Comparison of ENCODE assay signal across 8 cellular contexts in genomic region chr4:153790962-153791551, GRCh38. TPM values are rescaled to one million over a fixed set of nuclear protein-coding genes. Genes with fewer than 3 reads are reported as not detected.
A peak's percentile ranks its signal among the peaks of the same experiment; 100 is the strongest.
DNase-seq lines count a peak whose midpoint lies in the region; ATAC-seq lines count a peak whose summit lies in the region.

No MANE protein-coding gene starts in this region.

- peak overlapping the region; percentile 94 for H3K4me3 ChIP-seq in iPS-18a (ENCODE audit: low read length)

- H3K27me3 Mint-ChIP-seq in activated naive CD4-positive, alpha-beta T cell treated with anti-CD3 and anti-CD28 coated beads for 36 hours (ENCODE audit: low read depth) = peaks cover 80% of the 10 kb centered on the region

- no peaks in the 10 kb centered on the region for H3K36me3 ChIP-seq in iPS-18a (ENCODE audit: control insufficient read depth, low read depth, low read length)

- peak overlapping the region; percentile 80 for H3K27ac ChIP-seq in iPS-18a (ENCODE audit: low read length)

- H3K9me3 Mint-ChIP-seq in activated naive CD4-positive, alpha-beta T cell treated with anti-CD3 and anti-CD28 coated beads for 36 hours = no peaks in the 10 kb centered on the region

- DNase-seq in DMS53 (lab: John Stamatoyannopoulos, UW) (peak; percentile 72), DMS53 treated with DMSO at 0.1 percent for 48 hours (lab: John Stamatoyannopoulos, UW; ENCODE audit: unreplicated experiment) (no peak), NCI-H2029 (lab: John Stamatoyannopoulos, UW) (no peak), NCI-H82 treated with DMSO at 0.1 percent for 48 hours (lab: John Stamatoyannopoulos, UW; ENCODE audit: unreplicated experiment) (no peak)
- peak; percentile 50 for DNase-seq in activated naive CD4-positive, alpha-beta T cell treated with anti-CD3 and anti-CD28 coated beads for 36 hours
- peak; percentile 20 for DNase-seq in stimulated activated CD8-positive, alpha-beta memory T cell treated with anti-CD3 and anti-CD28 coated beads, Interleukin-4, amount 100 ng/mL, for 24 hours (ENCODE audit: low read depth)

- intact Hi-C loops in activated naive CD4-positive, alpha-beta T cell treated with anti-CD3 and anti-CD28 coated beads for 36 hours (cut with micrococcal nuclease) = loop anchor here (5.0 kb wide), 3 partner anchors 126 to 541 kb away; no protein-coding TSS in a partner anchor

- H3K36me3 Mint-ChIP-seq in activated naive CD4-positive, alpha-beta T cell treated with anti-CD3 and anti-CD28 coated beads for 36 hours (ENCODE audit: low read depth) = no peaks in the 10 kb centered on the region

- ATAC-seq in GM19324 (IDR thresholded peaks at IDR 0.05; ENCODE audit: low FRiP score, unreplicated experiment) = no peak

- H3K27ac Mint-ChIP-seq in activated naive CD4-positive, alpha-beta T cell treated with anti-CD3 and anti-CD28 coated beads for 36 hours = no peak overlapping the region

- H3K9me3 ChIP-seq in iPS-18a (ENCODE audit: control insufficient read depth, low read depth, low read length) = no peaks in the 10 kb centered on the region

- peaks cover 35% of the 10 kb centered on the region for H3K4me1 ChIP-seq in iPS-18a (ENCODE audit: control insufficient read depth, low read depth, low read length)

- CTCF ChIA-PET in activated naive CD4-positive, alpha-beta T cell treated with anti-CD3 and anti-CD28 coated beads for 36 hours (lab: Charles Lee) = interaction anchor here (0.6 to 1.7 kb wide), 4 partner anchors 41 to 287 kb away, joined by 3 to 6 read pairs (median 4); no protein-coding TSS in a partner anchor

- peaks cover 44% of the 10 kb centered on the region for H3K4me1 Mint-ChIP-seq in activated naive CD4-positive, alpha-beta T cell treated with anti-CD3 and anti-CD28 coated beads for 36 hours (ENCODE audit: low read depth)

- peak overlapping the region; percentile 67 for H3K4me3 Mint-ChIP-seq in activated naive CD4-positive, alpha-beta T cell treated with anti-CD3 and anti-CD28 coated beads for 36 hours

- peak overlapping the region; percentile 94 for H3K9ac ChIP-seq in iPS-18a (ENCODE audit: low read length)

- H3K27me3 ChIP-seq in iPS-18a (ENCODE audit: control insufficient read depth, insufficient read depth, low read length) = peaks cover 8% of the 10 kb centered on the region

RNA-seq across cellular contexts. Expression of gene SFRP2, which starts 2.2 kb away (rescaled TPM):
- total RNA-seq in activated naive CD4-positive, alpha-beta T cell treated with anti-CD3 and anti-CD28 coated beads for 36 hours = not detected

RNA-seq across cellular contexts. Expression of gene RNF175, which starts 31.2 kb away (rescaled TPM):
- 1 to 10 TPM; 1.4 to 1.5 TPM for total RNA-seq in activated naive CD4-positive, alpha-beta T cell treated with anti-CD3 and anti-CD28 coated beads for 36 hours

Comparison
In these comparisons a context has a peak if more than half of its experiments do, and no peak if none do; other contexts are left out.
1. DNase-seq: peak in DMS53 (single experiment), activated naive CD4-positive, alpha-beta T cell treated with anti-CD3 and anti-CD28 coated beads for 36 hours (single experiment) and stimulated activated CD8-positive, alpha-beta memory T cell treated with anti-CD3 and anti-CD28 coated beads, Interleukin-4, amount 100 ng/mL, for 24 hours (single experiment); none in DMS53 treated with DMSO at 0.1 percent for 48 hours (single experiment), NCI-H2029 (single experiment) and NCI-H82 treated with DMSO at 0.1 percent for 48 hours (single experiment).